In the genomic region with DNA sequence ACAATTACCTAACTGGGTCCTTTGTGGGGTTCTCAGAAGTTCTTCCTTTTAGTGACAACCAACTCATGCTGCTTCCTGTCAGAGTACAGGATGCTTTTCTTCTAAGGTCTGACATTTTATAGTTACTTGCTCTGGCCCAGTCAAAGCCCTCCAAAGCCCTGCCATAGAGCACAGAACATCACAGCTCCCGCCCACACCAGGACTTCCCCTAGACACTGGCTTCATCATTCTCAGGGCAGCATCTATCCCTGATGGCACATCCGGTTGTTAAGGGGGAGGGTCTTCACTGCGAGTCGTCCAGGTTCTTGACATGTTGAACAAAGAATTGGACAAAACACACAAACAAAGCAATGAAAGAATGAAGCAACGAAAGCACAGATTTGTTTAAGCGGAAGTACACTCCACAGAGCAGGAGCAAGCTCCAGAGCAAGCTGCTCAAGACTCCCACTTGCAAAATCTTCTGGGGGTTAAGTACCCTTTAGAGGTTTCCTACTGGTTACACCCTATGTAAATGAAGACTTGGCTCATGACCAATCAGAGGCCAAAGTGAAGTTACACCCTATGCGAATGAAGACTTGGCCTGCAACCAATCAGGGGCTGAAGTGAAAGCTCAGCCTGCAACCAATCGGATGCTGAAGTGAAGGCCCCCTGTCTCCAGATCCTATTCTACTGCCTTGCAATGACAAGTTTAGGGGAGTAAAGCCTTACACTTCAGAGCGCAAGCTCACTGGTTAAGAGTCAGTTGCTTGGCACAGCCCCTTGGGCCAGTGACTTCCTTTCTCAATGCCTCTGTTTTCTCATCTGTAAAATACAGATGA, we compare ENCODE assay signal across 11 cellular contexts.
DNase-seq lines count a peak whose midpoint lies in the region; ATAC-seq and TF ChIP-seq lines count a peak whose summit lies in the region.
"Had no signal": no experiment of that assay in that cellular context is flagged by ENCODE, and none has a peak within 500 bp of the region (broad histone marks: within the 10 kb centered on the region; RNA-seq: fewer than 3 reads in every experiment).

No MANE protein-coding gene starts in this region.

- peak overlapping the region; percentile 95 for H3K27ac Mint-ChIP-seq in activated CD8-positive, alpha-beta T cell treated with anti-CD3 and anti-CD28 coated beads for 36 hours

- H3K27ac ChIP-seq in KOPT-K1 (ENCODE audit: low read depth, low read length, poor library complexity, severe bottlenecking) (peak overlapping the region; percentile 100), gastroesophageal sphincter (peak overlapping the region in 3 of 4 donors; percentile 48 to 95 (median 85)), caudate nucleus (ENCODE audit: low read depth, low read length) (no peak overlapping the region)
- H3K27ac ChIP-seq: ascending aorta, HL-60 had no signal

- DNase-seq in activated CD8-positive, alpha-beta T cell treated with anti-CD3 and anti-CD28 coated beads for 36 hours, result peak; percentile 94
- peak; percentile 37 for DNase-seq in stimulated activated CD8-positive, alpha-beta memory T cell treated with anti-CD3 and anti-CD28 coated beads, Interleukin-12 subunit alpha, Interleukin-12 subunit beta, amount 100 ng/mL, for 4 hours (ENCODE audit: low read depth)
- DNase-seq in caudate nucleus (lab: John Stamatoyannopoulos, UW), result no peak
- no peak for DNase-seq in foreskin fibroblast
- no peak for DNase-seq in Ammon's horn (ENCODE audit: low spot score)

- H3K4me3 ChIP-seq in gastroesophageal sphincter, result no peak overlapping the region
- no peak overlapping the region for H3K4me3 ChIP-seq in foreskin fibroblast (ENCODE audit: low read depth in 1 of 2, low read length in 2 of 2)
- H3K4me3 ChIP-seq: ascending aorta, heart right ventricle had no signal

- POLR2A ChIA-PET in activated CD8-positive, alpha-beta T cell treated with anti-CD3 and anti-CD28 coated beads for 36 hours (lab: Charles Lee), result interaction anchor here (0.8 to 1.8 kb wide), 10 partner anchors 11 to 115 kb away, joined by 3 to 7 read pairs (median 4); no protein-coding TSS in a partner anchor

- peak; percentile 89 for ATAC-seq in activated CD8-positive, alpha-beta T cell treated with anti-CD3 and anti-CD28 coated beads for 36 hours
- ATAC-seq in gastroesophageal sphincter (no peak), GM18498 (IDR thresholded peaks at IDR 0.05; ENCODE audit: unreplicated experiment) (no peak)

- peaks cover 74% of the 10 kb centered on the region for H3K4me1 Mint-ChIP-seq in activated CD8-positive, alpha-beta T cell treated with anti-CD3 and anti-CD28 coated beads for 36 hours (ENCODE audit: low read depth)

- peaks cover 19% of the 10 kb centered on the region for H3K36me3 Mint-ChIP-seq in activated CD8-positive, alpha-beta T cell treated with anti-CD3 and anti-CD28 coated beads for 36 hours (ENCODE audit: low read depth)

- peaks cover 2 to 84% (median 19%) of the 10 kb centered on the region in 3 donors for H3K4me1 ChIP-seq in gastroesophageal sphincter

- H3K27me3 ChIP-seq in gastroesophageal sphincter, result no peaks in the 10 kb centered on the region
- H3K27me3 ChIP-seq: ascending aorta, heart right ventricle had no signal

- TF ChIP-seq POLR2A in gastroesophageal sphincter (IDR thresholded peaks at IDR 0.05), result no peak

- H3K36me3 ChIP-seq in KOPT-K1 (ENCODE audit: insufficient read depth, low read length) (no peaks in the 10 kb centered on the region), gastroesophageal sphincter (no peaks in the 10 kb centered on the region)
- H3K36me3 ChIP-seq: ascending aorta, heart right ventricle had no signal

- H3K9me3 ChIP-seq in KOPT-K1 (ENCODE audit: insufficient read depth, low read length, poor library complexity, severe bottlenecking) (no peaks in the 10 kb centered on the region), gastroesophageal sphincter (no peaks in the 10 kb centered on the region)
- H3K9me3 ChIP-seq: ascending aorta, heart right ventricle had no signal

- peaks cover 3% of the 10 kb centered on the region for H3K9me3 Mint-ChIP-seq in activated CD8-positive, alpha-beta T cell treated with anti-CD3 and anti-CD28 coated beads for 36 hours

- WGBS in gastroesophageal sphincter (ENCODE audit: low coverage in 1 of 2), 2 donors, result 71 to 83% methylated on average over 1 to 7 of the region's 9 CpGs

- CTCF ChIA-PET in activated CD8-positive, alpha-beta T cell treated with anti-CD3 and anti-CD28 coated beads for 36 hours (lab: Charles Lee), result interaction anchor here (1.1 to 3.0 kb wide), 7 partner anchors 12 to 59 kb away, joined by 3 to 12 read pairs (median 7); no protein-coding TSS in a partner anchor

- no peaks in the 10 kb centered on the region for H3K27me3 Mint-ChIP-seq in activated CD8-positive, alpha-beta T cell treated with anti-CD3 and anti-CD28 coated beads for 36 hours

- TF ChIP-seq EP300 in gastroesophageal sphincter (IDR thresholded peaks at IDR 0.05), result no peak

- no peak for TF ChIP-seq CTCF in activated CD8-positive, alpha-beta T cell treated with anti-CD3 and anti-CD28 coated beads for 36 hours (IDR thresholded peaks at IDR 0.05)
- TF ChIP-seq CTCF in gastroesophageal sphincter (IDR thresholded peaks at IDR 0.05), result no peak
- TF ChIP-seq CTCF in foreskin fibroblast (IDR thresholded peaks at IDR 0.05; ENCODE audit: low read depth, low read length), result no peak

- H3K4me3 Mint-ChIP-seq in activated CD8-positive, alpha-beta T cell treated with anti-CD3 and anti-CD28 coated beads for 36 hours, result peak overlapping the region; percentile 63

- intact Hi-C loops in activated CD8-positive, alpha-beta T cell treated with anti-CD3 and anti-CD28 coated beads for 36 hours (cut with micrococcal nuclease), result loop anchor here (5.0 to 10.0 kb wide), 2 partner anchors 35 to 53 kb away; no protein-coding TSS in a partner anchor

Comparison
In these comparisons a context has a peak if more than half of its experiments do, and no peak if none do; other contexts are left out.
1. DNase-seq: peak in activated CD8-positive, alpha-beta T cell treated with anti-CD3 and anti-CD28 coated beads for 36 hours (single experiment) and stimulated activated CD8-positive, alpha-beta memory T cell treated with anti-CD3 and anti-CD28 coated beads, Interleukin-12 subunit alpha, Interleukin-12 subunit beta, amount 100 ng/mL, for 4 hours (single experiment); none in caudate nucleus (0 of 61), foreskin fibroblast (0 of 2) and Ammon's horn (single experiment).